Comparison of ENCODE assay signal across 16 cellular contexts in the genomic region with DNA sequence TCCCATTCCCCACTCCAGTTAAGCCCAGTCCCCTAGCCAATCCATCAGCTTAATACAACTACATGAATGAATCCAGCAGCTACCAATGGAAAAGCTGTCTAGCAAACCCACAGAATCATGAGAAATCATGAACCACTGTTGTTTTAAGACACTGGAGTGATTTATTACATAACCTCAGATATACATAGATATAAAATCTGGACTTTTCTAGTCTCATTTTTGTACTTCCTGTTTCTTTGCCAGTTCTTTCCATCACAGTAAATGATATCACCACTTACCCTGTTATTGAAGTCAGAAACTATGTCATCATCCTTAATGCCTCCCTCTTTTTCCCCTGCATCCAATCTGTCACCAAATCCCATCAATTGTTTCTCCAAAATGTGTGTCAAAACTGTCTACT. TPM values are rescaled to one million over a fixed set of nuclear protein-coding genes. Genes with fewer than 3 reads are reported as not detected.
DNase-seq lines count a peak whose midpoint lies in the region; ATAC-seq and TF ChIP-seq lines count a peak whose summit lies in the region.
"Had no signal": no experiment of that assay in that cellular context is flagged by ENCODE, and none has a peak within 500 bp of the region (broad histone marks: within the 10 kb centered on the region; RNA-seq: fewer than 3 reads in every experiment).

No MANE protein-coding gene starts in this region.

- H2AFZ ChIP-seq in OCI-LY7 (ENCODE audit: low read length), result no peak overlapping the region

- no peak for DNase-seq in activated naive CD4-positive, alpha-beta T cell treated with anti-CD3 and anti-CD28 coated beads, Interleukin-2, amount 50 U/mL, for 16 hours
- DNase-seq in SK-N-MC (ENCODE audit: low read depth, low spot score) (no peak), fibroblast of mammary gland (ENCODE audit: low read depth) (peak; percentile 31), NCI-H524 treated with DMSO at 0.1 percent for 48 hours (lab: John Stamatoyannopoulos, UW) (no peak), OCI-LY7 (ENCODE audit: low spot score) (no peak)
- DNase-seq: activated naive CD4-positive, alpha-beta T cell; dermis blood vessel endothelial cell; NCI-H1105; NCI-H510A treated with DMSO at 0.1 percent for 48 hours; stimulated activated CD4-positive, alpha-beta T cell treated with anti-CD3 and anti-CD28 coated beads, Interleukin-15, amount 100 ng/mL, for 24 hours; stimulated activated CD8-positive, alpha-beta memory T cell treated with anti-CD3 and anti-CD28 coated beads, Interleukin-4, amount 100 ng/mL, for 48 hours; uterus had no signal

- ATAC-seq in HG02938 (IDR thresholded peaks at IDR 0.05; ENCODE audit: unreplicated experiment), result no peak

- no peaks in the 10 kb centered on the region for H3K27me3 Mint-ChIP-seq in activated naive CD4-positive, alpha-beta T cell treated with anti-CD3 and anti-CD28 coated beads, Interleukin-2, amount 50 U/mL, for 24 hours

- no peaks in the 10 kb centered on the region for H3K9me2 ChIP-seq in OCI-LY7 (ENCODE audit: insufficient read depth, low read length)

- intact Hi-C loops in OCI-LY7 (cut with micrococcal nuclease; ENCODE audit: unreplicated experiment), result no loop called here

- no peak overlapping the region for H3K4me2 ChIP-seq in OCI-LY7 (ENCODE audit: low read length)

- H3K27ac Mint-ChIP-seq in activated naive CD4-positive, alpha-beta T cell treated with anti-CD3 and anti-CD28 coated beads, Interleukin-2, amount 50 U/mL, for 24 hours, result peak overlapping the region; percentile 69

- peak overlapping the region; percentile 42 for H3K27ac ChIP-seq in SK-N-MC
- H3K27ac ChIP-seq in urinary bladder (ENCODE audit: low read depth), result peak overlapping the region; percentile 38
- no peak overlapping the region for H3K27ac ChIP-seq in OCI-LY7 (ENCODE audit: low read depth, low read length, poor library complexity, severe bottlenecking)
- H3K27ac ChIP-seq: SJSA1, uterus had no signal

- no TSS peak for BruUV-seq in OCI-LY7 (replicated peaks; lab: Mats Ljungman, UMichigan)

- H3K9me3 Mint-ChIP-seq in activated naive CD4-positive, alpha-beta T cell treated with anti-CD3 and anti-CD28 coated beads, Interleukin-2, amount 50 U/mL, for 24 hours, result no peaks in the 10 kb centered on the region

- no peak overlapping the region for H3K9ac ChIP-seq in SK-N-MC (ENCODE audit: insufficient read length)

- H3K36me3 ChIP-seq in SK-N-MC (ENCODE audit: insufficient read depth, low read length), result peaks cover 42% of the 10 kb centered on the region
- H3K36me3 ChIP-seq in urinary bladder (ENCODE audit: insufficient read depth), result peaks cover 2% of the 10 kb centered on the region
- peaks cover 5% of the 10 kb centered on the region; the same call in 1 of the 2 replicates for H3K36me3 ChIP-seq in OCI-LY7 (ENCODE audit: insufficient read depth, low read length)
- H3K36me3 ChIP-seq: uterus had no signal

- TF ChIP-seq CTCF in fibroblast of mammary gland (conservative IDR thresholded peaks at IDR 0.05; ENCODE audit: control insufficient read depth, insufficient read depth, low read depth, low read length) (no peak), OCI-LY7 (conservative IDR thresholded peaks at IDR 0.05; ENCODE audit: low read length) (no peak)

- CTCF ChIA-PET in OCI-LY7 (lab: Charles Lee; ENCODE audit: unreplicated experiment), result no interaction called here

- H3K79me2 ChIP-seq in OCI-LY7 (ENCODE audit: insufficient read depth, low read depth, low read length), result peaks cover 5% of the 10 kb centered on the region; the same call in 1 of the 2 replicates

- H3K4me3 Mint-ChIP-seq in activated naive CD4-positive, alpha-beta T cell treated with anti-CD3 and anti-CD28 coated beads, Interleukin-2, amount 50 U/mL, for 24 hours, result peak overlapping the region; percentile 27

- H3K36me3 Mint-ChIP-seq in activated naive CD4-positive, alpha-beta T cell treated with anti-CD3 and anti-CD28 coated beads, Interleukin-2, amount 50 U/mL, for 24 hours, result peaks cover 13% of the 10 kb centered on the region

- POLR2A ChIA-PET in OCI-LY7 (lab: Charles Lee), result interaction anchor here (0.5 to 1.5 kb wide), 5 partner anchors 17 to 716 kb away, joined by 3 to 4 read pairs (median 3); no protein-coding TSS in a partner anchor

- peaks cover 52% of the 10 kb centered on the region for H3K4me1 Mint-ChIP-seq in activated naive CD4-positive, alpha-beta T cell treated with anti-CD3 and anti-CD28 coated beads, Interleukin-2, amount 50 U/mL, for 24 hours

- no peaks in the 10 kb centered on the region for H4K20me1 ChIP-seq in OCI-LY7 (ENCODE audit: insufficient read depth, low read length)

- H3K4me1 ChIP-seq in urinary bladder (ENCODE audit: insufficient read depth) (no peaks in the 10 kb centered on the region), OCI-LY7 (ENCODE audit: insufficient read depth, low read length, poor library complexity, severe bottlenecking) (no peaks in the 10 kb centered on the region)
- H3K4me1 ChIP-seq: uterus had no signal

- H3K9me3 ChIP-seq in SK-N-MC (ENCODE audit: low read depth, low read length) (no peaks in the 10 kb centered on the region), OCI-LY7 (ENCODE audit: low read length) (no peaks in the 10 kb centered on the region)
- H3K9me3 ChIP-seq: SJSA1, uterus had no signal

- H3K4me3 ChIP-seq in SK-N-MC, result no peak overlapping the region
- no peak overlapping the region for H3K4me3 ChIP-seq in fibroblast of mammary gland (ENCODE audit: control insufficient read depth, low read depth, low read length)
- H3K4me3 ChIP-seq in urinary bladder (ENCODE audit: low read depth, low read length), result no peak overlapping the region
- no peak overlapping the region for H3K4me3 ChIP-seq in OCI-LY7 (ENCODE audit: low read depth, low read length, poor library complexity, severe bottlenecking)
- H3K4me3 ChIP-seq: SJSA1, uterus had no signal

RNA-seq across cellular contexts. Expression of a gene that starts 55.7 kb away (rescaled TPM):
- total RNA-seq in urinary bladder, result 133 TPM
- polyA plus RNA-seq in urinary bladder, result 14.8 TPM
- total RNA-seq in OCI-LY7 (2014; rRNA removed; shearing (Covaris generic)), result 10.8 and 12.1 TPM in 2 replicates
- total RNA-seq in OCI-LY7 (2022), result 54.4 and 56.6 TPM in 2 replicates
